ENCODE assay signal across 8 cellular contexts in genomic region chr7:38354279-38354851, GRCh38.
A peak's percentile ranks its signal among the peaks of the same experiment; 100 is the strongest.
DNase-seq lines count a peak whose midpoint lies in the region; ATAC-seq and TF ChIP-seq lines count a peak whose summit lies in the region.
"Not testable (repeated sequence)": the region's sequence is repeated elsewhere in the genome, so short reads cannot be mapped to it uniquely, and the experiment has no call there.

No MANE protein-coding gene starts in this region.

- peak overlapping the region; percentile 67 for H3K4me3 Mint-ChIP-seq in activated CD4-positive, alpha-beta memory T cell treated with anti-CD3 and anti-CD28 coated beads, Interleukin-2, amount 10 ng/mL, durations not matched to agents 7 days and 5 days

- H3K4me1 ChIP-seq in upper lobe of right lung, result not testable (repeated sequence)

- not testable (repeated sequence) for H3K36me3 ChIP-seq in upper lobe of right lung

- in situ Hi-C loops in T47D (cut with HindIII; ENCODE audit: low pct_unique_long_range_greater_than_20kb, low sequenced_read_pairs), result not testable (repeated sequence)

- not testable (repeated sequence) for H3K9me3 Mint-ChIP-seq in activated CD4-positive, alpha-beta memory T cell treated with anti-CD3 and anti-CD28 coated beads, Interleukin-2, amount 10 ng/mL, durations not matched to agents 7 days and 5 days

- not testable (repeated sequence) for H3K4me3 ChIP-seq in upper lobe of right lung

- peaks cover 32% of the 10 kb centered on the region for H3K4me1 Mint-ChIP-seq in activated CD4-positive, alpha-beta memory T cell treated with anti-CD3 and anti-CD28 coated beads, Interleukin-2, amount 10 ng/mL, durations not matched to agents 7 days and 5 days

- ATAC-seq in omental fat pad (ENCODE audit: low FRiP score) (peak; percentile 62), upper lobe of right lung (peak; percentile 77)

- H3K36me3 Mint-ChIP-seq in activated CD4-positive, alpha-beta memory T cell treated with anti-CD3 and anti-CD28 coated beads, Interleukin-2, amount 10 ng/mL, durations not matched to agents 7 days and 5 days (ENCODE audit: low read depth), result peaks cover 13% of the 10 kb centered on the region

- peak; percentile 43 for DNase-seq in EH (ENCODE audit: low read depth)
- DNase-seq in HUDEP-2 (lab: John Stamatoyannopoulos, UW; ENCODE audit: unreplicated experiment in 76 of 76), result peak in 59 of 76 experiments; percentile 3 to 73 (median 44)
- DNase-seq in OCI-M1 (lab: John Stamatoyannopoulos, UW), result peak; percentile 52
- peak; percentile 61 for DNase-seq in activated CD4-positive, alpha-beta memory T cell treated with anti-CD3 and anti-CD28 coated beads, Interleukin-2, amount 10 ng/mL, durations not matched to agents 7 days and 5 days
- peak; percentile 24 to 79 for DNase-seq in T47D (ENCODE audit: low read depth in 1 of 2, low spot score in 1 of 2)
- DNase-seq in cardiac septum (ENCODE audit: low spot score), result peak; percentile 89
- DNase-seq in omental fat pad (ENCODE audit: low spot score), result not testable (repeated sequence)
- peak; percentile 81 for DNase-seq in upper lobe of right lung

- H3K9me3 ChIP-seq in upper lobe of right lung, result not testable (repeated sequence)

- CTCF ChIA-PET in activated CD4-positive, alpha-beta memory T cell treated with anti-CD3 and anti-CD28 coated beads, Interleukin-2, amount 10 ng/mL, durations not matched to agents 7 days and 5 days (lab: Charles Lee), result interaction anchor here (0.7 to 6.4 kb wide), 24 partner anchors 8 to 246 kb away, joined by 3 to 90 read pairs (median 4); partner anchors contain the start of gene STARD3NL

- TF ChIP-seq CTCF in omental fat pad (IDR thresholded peaks at IDR 0.05), result not testable (repeated sequence)
- peak; percentile 67 for TF ChIP-seq CTCF in upper lobe of right lung (IDR thresholded peaks at IDR 0.05)

- peak overlapping the region; percentile 88 for H3K27ac Mint-ChIP-seq in activated CD4-positive, alpha-beta memory T cell treated with anti-CD3 and anti-CD28 coated beads, Interleukin-2, amount 10 ng/mL, durations not matched to agents 7 days and 5 days

- not testable (repeated sequence) for H3K27me3 ChIP-seq in upper lobe of right lung

- POLR2A ChIA-PET in activated CD4-positive, alpha-beta memory T cell treated with anti-CD3 and anti-CD28 coated beads, Interleukin-2, amount 10 ng/mL, durations not matched to agents 7 days and 5 days (lab: Charles Lee), result not testable (repeated sequence)

- H3K27ac ChIP-seq in upper lobe of right lung, result not testable (repeated sequence)

- intact Hi-C loops in cardiac septum (cut with DNase I); upper lobe of right lung (cut with DNase I): not testable (repeated sequence)

- H3K27me3 Mint-ChIP-seq in activated CD4-positive, alpha-beta memory T cell treated with anti-CD3 and anti-CD28 coated beads, Interleukin-2, amount 10 ng/mL, durations not matched to agents 7 days and 5 days, result not testable (repeated sequence)
